In genomic region chr19:31170046-31170445, GRCh38 we compare ENCODE assay signal across 33 cellular contexts.
"Had no signal": no experiment of that assay in that cellular context is flagged by ENCODE, and none has a peak within 500 bp of the region (broad histone marks: within the 10 kb centered on the region; RNA-seq: fewer than 3 reads in every experiment).

No MANE protein-coding gene starts in this region.

- ATAC-seq: activated CD8-positive, alpha-beta T cell treated with anti-CD3 and anti-CD28 coated beads for 36 hours; body of pancreas had no signal

- H3K9me3 Mint-ChIP-seq: activated CD4-positive, alpha-beta memory T cell treated with anti-CD3 and anti-CD28 coated beads for 36 hours; activated CD4-positive, alpha-beta T cell treated with anti-CD3 and anti-CD28 coated beads, Interleukin-2, amount 10 ng/mL, durations not matched to agents 24 days and 14 days; activated CD8-positive, alpha-beta T cell treated with anti-CD3 and anti-CD28 coated beads for 36 hours; activated naive CD4-positive, alpha-beta T cell treated with anti-CD3 and anti-CD28 coated beads, Interleukin-2, amount 10 ng/mL, durations not matched to agents 7 days and 5 days; activated naive CD4-positive, alpha-beta T cell treated with anti-CD3 and anti-CD28 coated beads, Interleukin-2, amount 50 U/mL, for 24 hours; activated T-helper 2 cell treated with anti-CD3 and anti-CD28 coated beads, Interferon-gamma antibody, Interleukin-2, Interleukin-4, amounts not matched to agents 10 μg/mL and 5 μg/mL and 100 μg/mL, durations not matched to agents 14 hours and 24 hours and 36 hours; T-helper 1 cell treated with Interleukin-12 subunit alpha and Interleukin-12 subunit beta and Interleukin-4 antibody, amounts not matched to agents 30 μg/mL and 1 μg/mL, for 36 hours; T-helper 2 cell treated with Interferon-gamma antibody and Interleukin-4, amounts not matched to agents 5 μg/mL and 100 μg/mL, for 36 hours had no signal

- H3K36me3 ChIP-seq: adrenal gland, brain microvascular endothelial cell, breast epithelium had no signal

- H3K27me3 Mint-ChIP-seq: activated B cell treated with CpG ODN at 0.5 μM for 24 hours had no signal

- H3K4me1 ChIP-seq: adrenal gland, body of pancreas, breast epithelium had no signal

- H3K36me3 Mint-ChIP-seq: activated CD4-positive, alpha-beta memory T cell treated with anti-CD3 and anti-CD28 coated beads for 36 hours; activated naive CD4-positive, alpha-beta T cell treated with anti-CD3 and anti-CD28 coated beads, Interleukin-2, amount 10 ng/mL, durations not matched to agents 7 days and 5 days; activated naive CD4-positive, alpha-beta T cell treated with anti-CD3 and anti-CD28 coated beads, Interleukin-2, amount 50 U/mL, for 24 hours; activated naive CD8-positive, alpha-beta T cell had no signal

- H3K4me1 Mint-ChIP-seq: activated B cell treated with CpG ODN at 0.5 μM for 24 hours; activated naive CD4-positive, alpha-beta T cell treated with anti-CD3 and anti-CD28 coated beads, Interleukin-2, amount 10 ng/mL, durations not matched to agents 7 days and 5 days had no signal

- H3K4me3 ChIP-seq: adrenal gland, body of pancreas, breast epithelium had no signal

- H3K4me3 Mint-ChIP-seq: activated B cell treated with CpG ODN at 0.5 μM for 24 hours; activated CD4-positive, alpha-beta memory T cell treated with anti-CD3 and anti-CD28 coated beads for 36 hours; activated CD4-positive, alpha-beta T cell treated with anti-CD3 and anti-CD28 coated beads, Interleukin-2, amount 10 ng/mL, durations not matched to agents 24 days and 14 days; activated CD8-positive, alpha-beta T cell treated with anti-CD3 and anti-CD28 coated beads for 36 hours; activated naive CD4-positive, alpha-beta T cell treated with anti-CD3 and anti-CD28 coated beads, Interleukin-2, amount 10 ng/mL, durations not matched to agents 7 days and 5 days; activated naive CD4-positive, alpha-beta T cell treated with anti-CD3 and anti-CD28 coated beads, Interleukin-2, amount 50 U/mL, for 24 hours; activated naive CD8-positive, alpha-beta T cell; T-helper 1 cell treated with Interleukin-12 subunit alpha and Interleukin-12 subunit beta and Interleukin-4 antibody, amounts not matched to agents 30 μg/mL and 1 μg/mL, for 36 hours; T-helper 2 cell treated with Interferon-gamma antibody and Interleukin-4, amounts not matched to agents 5 μg/mL and 100 μg/mL, for 36 hours had no signal

- H3K9me3 ChIP-seq: adrenal gland, body of pancreas, breast epithelium had no signal

- DNase-seq: activated B cell treated with CpG ODN at 0.5 μM for 24 hours; activated CD4-positive, alpha-beta memory T cell treated with anti-CD3 and anti-CD28 coated beads for 36 hours; activated CD4-positive, alpha-beta T cell treated with anti-CD3 and anti-CD28 coated beads for 4 hours; activated CD4-positive, alpha-beta T cell treated with anti-CD3 and anti-CD28 coated beads, Interleukin-2, amount 10 ng/mL, durations not matched to agents 24 days and 14 days; activated CD4-positive, alpha-beta T cell treated with anti-CD3 and anti-CD28 coated beads, Interleukin-2, amount 50 U/mL, for 1 hour; activated CD4-positive, alpha-beta T cell treated with anti-CD3 and anti-CD28 coated beads, Interleukin-2, amount 50 U/mL, for 4 hours; activated CD4-positive, CD25-positive, alpha-beta regulatory T cell treated with anti-CD3 and anti-CD28 coated beads, Interleukin-2, amount 50 U/mL, for 72 hours; activated CD8-positive, alpha-beta memory T cell treated with anti-CD3 and anti-CD28 coated beads, Interleukin-2, amount 50 U/mL, for 4 hours; activated CD8-positive, alpha-beta T cell treated with anti-CD3 and anti-CD28 coated beads for 36 hours; activated effector memory CD4-positive, alpha-beta T cell treated with Interleukin-2 at 50 U/mL for 16 hours; activated gamma-delta T cell; activated naive CD4-positive, alpha-beta T cell treated with anti-CD3 and anti-CD28 coated beads, Interleukin-2, amount 10 ng/mL, durations not matched to agents 7 days and 5 days; activated naive CD4-positive, alpha-beta T cell treated with Interleukin-2 at 50 U/mL for 16 hours; activated T-cell treated with anti-CD3 and anti-CD28 coated beads for 4 hours; activated T-cell treated with anti-CD3 and anti-CD28 coated beads, Interleukin-2, amount 50 U/mL, for 1 hour; activated T-cell treated with anti-CD3 and anti-CD28 coated beads, Interleukin-2, amount 50 U/mL, for 48 hours; adrenal gland; amniotic stem cell; aorta; body of pancreas; brain microvascular endothelial cell; central memory CD4-positive, alpha-beta T cell; SW 1271; T-helper 1 cell; T-helper 2 cell; T-helper 9 cell had no signal

- H3K27ac Mint-ChIP-seq: activated B cell treated with CpG ODN at 0.5 μM for 24 hours; activated CD4-positive, alpha-beta memory T cell treated with anti-CD3 and anti-CD28 coated beads for 36 hours; activated CD4-positive, alpha-beta T cell treated with anti-CD3 and anti-CD28 coated beads, Interleukin-2, amount 10 ng/mL, durations not matched to agents 24 days and 14 days; activated CD8-positive, alpha-beta T cell treated with anti-CD3 and anti-CD28 coated beads for 36 hours; activated naive CD4-positive, alpha-beta T cell treated with anti-CD3 and anti-CD28 coated beads, Interleukin-2, amount 10 ng/mL, durations not matched to agents 7 days and 5 days; activated naive CD4-positive, alpha-beta T cell treated with anti-CD3 and anti-CD28 coated beads, Interleukin-2, amount 50 U/mL, for 24 hours; activated naive CD8-positive, alpha-beta T cell; activated T-helper 2 cell treated with anti-CD3 and anti-CD28 coated beads, Interferon-gamma antibody, Interleukin-2, Interleukin-4, amounts not matched to agents 10 μg/mL and 5 μg/mL and 100 μg/mL, durations not matched to agents 14 hours and 24 hours and 36 hours; T-helper 1 cell treated with Interleukin-12 subunit alpha and Interleukin-12 subunit beta and Interleukin-4 antibody, amounts not matched to agents 30 μg/mL and 1 μg/mL, for 36 hours; T-helper 2 cell treated with Interferon-gamma antibody and Interleukin-4, amounts not matched to agents 5 μg/mL and 100 μg/mL, for 36 hours had no signal

- H3K27ac ChIP-seq: adrenal gland, body of pancreas, brain microvascular endothelial cell, breast epithelium, VCaP had no signal

- H3K27me3 ChIP-seq: adrenal gland, body of pancreas, brain microvascular endothelial cell, breast epithelium had no signal
